Comparison of ENCODE assay signal across 13 cellular contexts in the genomic region with DNA sequence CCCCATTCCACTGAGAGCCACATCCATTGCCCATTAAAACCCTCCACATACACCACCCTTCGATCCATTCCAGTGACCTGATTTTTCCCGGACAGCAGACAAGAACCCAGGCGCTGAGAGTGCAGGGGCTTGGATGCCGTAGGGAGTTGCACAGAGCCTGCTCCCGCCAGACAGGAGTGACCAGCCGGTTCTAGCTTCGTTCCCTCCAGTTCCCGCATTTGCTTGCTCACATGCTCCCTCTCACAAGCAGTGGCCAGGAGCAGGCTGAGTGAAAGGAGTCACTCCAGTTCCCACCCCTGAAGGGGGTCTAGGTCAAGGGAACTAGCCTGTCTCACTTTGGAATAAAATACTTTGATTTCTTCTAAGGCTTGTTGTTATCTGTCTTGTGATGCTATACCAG.
"Had no signal": no experiment of that assay in that cellular context is flagged by ENCODE, and none has a peak within 500 bp of the region (broad histone marks: within the 10 kb centered on the region; RNA-seq: fewer than 3 reads in every experiment).

No MANE protein-coding gene starts in this region.

- H3K36me3 Mint-ChIP-seq: activated CD4-positive, alpha-beta memory T cell treated with anti-CD3 and anti-CD28 coated beads for 36 hours; naive thymus-derived CD4-positive, alpha-beta T cell had no signal

- H3K4me3 Mint-ChIP-seq: activated CD4-positive, alpha-beta memory T cell treated with anti-CD3 and anti-CD28 coated beads for 36 hours had no signal

- H3K27me3 ChIP-seq: cardiac muscle cell, dorsolateral prefrontal cortex, esophagus muscularis mucosa, right atrium auricular region, transverse colon had no signal

- H3K36me3 ChIP-seq: cardiac muscle cell, esophagus muscularis mucosa, left ventricle myocardium inferior, right atrium auricular region, transverse colon had no signal

- H3K27me3 Mint-ChIP-seq: progenitor cell of endocrine pancreas had no signal

- H3K9me3 ChIP-seq: esophagus muscularis mucosa, transverse colon had no signal

- H3K27ac Mint-ChIP-seq: activated CD4-positive, alpha-beta memory T cell treated with anti-CD3 and anti-CD28 coated beads for 36 hours; progenitor cell of endocrine pancreas had no signal

- H3K27ac ChIP-seq: cardiac muscle cell, esophagus muscularis mucosa, left ventricle myocardium inferior, right atrium auricular region, transverse colon had no signal

- H3K9me3 Mint-ChIP-seq: activated CD4-positive, alpha-beta memory T cell treated with anti-CD3 and anti-CD28 coated beads for 36 hours had no signal

- DNase-seq: activated CD4-positive, alpha-beta T cell treated with anti-CD3 and anti-CD28 coated beads for 1 hour; activated T-cell treated with anti-CD3 and anti-CD28 coated beads, Interleukin-2, amount 50 U/mL, for 48 hours; dorsolateral prefrontal cortex; left ventricle myocardium inferior; stimulated activated CD4-positive, alpha-beta T cell treated with anti-CD3 and anti-CD28 coated beads, Interleukin-4, amount 100 ng/mL, for 1 hour; T1000; transverse colon had no signal

- H3K4me3 ChIP-seq: cardiac muscle cell, dorsolateral prefrontal cortex, esophagus muscularis mucosa, left ventricle myocardium inferior, right atrium auricular region, transverse colon had no signal

- H3K4me1 ChIP-seq: right atrium auricular region, transverse colon had no signal
